ENCODE assay signal across 10 cellular contexts in the genomic region with DNA sequence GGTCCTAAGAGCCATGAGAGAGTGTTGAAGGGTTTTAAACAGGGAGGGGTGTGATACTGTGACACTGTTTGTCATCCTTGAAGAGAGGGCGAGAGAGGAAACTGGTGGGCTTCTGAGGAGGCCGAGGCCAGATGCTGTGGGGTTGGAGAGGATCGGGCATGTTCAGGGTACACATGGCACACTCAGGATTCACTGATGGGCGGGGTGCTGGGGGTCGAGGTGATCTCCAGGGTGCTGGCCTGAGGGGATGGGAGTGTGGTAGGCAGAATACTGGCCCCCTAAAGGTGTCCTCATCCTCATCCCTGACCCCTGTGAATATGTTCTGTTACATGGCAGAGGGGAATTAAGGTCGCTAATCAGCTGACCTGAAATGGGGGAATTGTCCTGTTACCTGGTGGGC. TPM values are rescaled to one million over a fixed set of nuclear protein-coding genes. Genes with fewer than 3 reads are reported as not detected.
DNase-seq lines count a peak whose midpoint lies in the region; ATAC-seq and TF ChIP-seq lines count a peak whose summit lies in the region.
"Had no signal": no experiment of that assay in that cellular context is flagged by ENCODE, and none has a peak within 500 bp of the region (broad histone marks: within the 10 kb centered on the region; RNA-seq: fewer than 3 reads in every experiment).

No MANE protein-coding gene starts in this region.

- H3K79me2 ChIP-seq in OCI-LY7 (ENCODE audit: insufficient read depth, low read depth, low read length), result peaks cover 63% of the 10 kb centered on the region
- H3K79me2 ChIP-seq in parathyroid adenoma, result peaks cover 12% of the 10 kb centered on the region

- no peaks in the 10 kb centered on the region for H3K27me3 Mint-ChIP-seq in CD8-positive, alpha-beta T cell (ENCODE audit: low read depth)
- H3K27me3 Mint-ChIP-seq in HFFc6 (ENCODE audit: insufficient read depth), result no peaks in the 10 kb centered on the region; the same call in none of the 2 replicates

- H3K4me2 ChIP-seq in OCI-LY7 (ENCODE audit: low read length) (peak overlapping the region; percentile 67), parathyroid adenoma (ENCODE audit: low read length) (no peak overlapping the region)

- no peak for ATAC-seq in CD8-positive, alpha-beta T cell

- no peaks in the 10 kb centered on the region for H3K9me2 ChIP-seq in OCI-LY7 (ENCODE audit: insufficient read depth, low read length)

- H3K36me3 Mint-ChIP-seq in CD8-positive, alpha-beta T cell, result peaks cover 56% of the 10 kb centered on the region
- H3K36me3 Mint-ChIP-seq in HFFc6 (ENCODE audit: low read depth), result no peaks in the 10 kb centered on the region

- H3K4me1 ChIP-seq in CD8-positive, alpha-beta T cell (ENCODE audit: insufficient read depth, low read length), result peaks cover 51% of the 10 kb centered on the region
- H3K4me1 ChIP-seq in OCI-LY7 (ENCODE audit: insufficient read depth, low read length, poor library complexity, severe bottlenecking), result peaks cover 76% of the 10 kb centered on the region
- H3K4me1 ChIP-seq in effector memory CD4-positive, alpha-beta T cell (ENCODE audit: control insufficient read depth, insufficient read depth, low read length, poor library complexity, severe bottlenecking), result peaks cover 14% of the 10 kb centered on the region
- H3K4me1 ChIP-seq in parathyroid adenoma, result peaks cover 4% of the 10 kb centered on the region

- H3K27ac Mint-ChIP-seq in CD8-positive, alpha-beta T cell, result peak overlapping the region; percentile 92
- H3K27ac Mint-ChIP-seq in HFFc6, result no peak overlapping the region

- no peaks in the 10 kb centered on the region for H3K9me3 ChIP-seq in CD8-positive, alpha-beta T cell (ENCODE audit: low read length)
- H3K9me3 ChIP-seq in OCI-LY7 (ENCODE audit: low read length) (no peaks in the 10 kb centered on the region), parathyroid adenoma (ENCODE audit: control insufficient read depth, low read length) (no peaks in the 10 kb centered on the region)
- H3K9me3 ChIP-seq in effector memory CD4-positive, alpha-beta T cell (ENCODE audit: control insufficient read depth, low read length), result no peaks in the 10 kb centered on the region

- H3K4me3 Mint-ChIP-seq in CD8-positive, alpha-beta T cell, result no peak overlapping the region
- no peak overlapping the region for H3K4me3 Mint-ChIP-seq in HFFc6

- no peak overlapping the region for H3K27ac ChIP-seq in CD8-positive, alpha-beta T cell (ENCODE audit: low read depth, low read length)
- H3K27ac ChIP-seq in OCI-LY7 (ENCODE audit: low read depth, low read length, poor library complexity, severe bottlenecking) (peak overlapping the region; percentile 65), parathyroid adenoma (peak overlapping the region; percentile 47)
- peak overlapping the region; percentile 22 for H3K27ac ChIP-seq in effector memory CD4-positive, alpha-beta T cell (ENCODE audit: insufficient read depth, low read length, poor library complexity, severe bottlenecking)

- CTCF ChIA-PET in CD8-positive, alpha-beta T cell (lab: Charles Lee), result interaction anchor here (1.0 to 1.5 kb wide), 2 partner anchors 11 to 34 kb away, joined by 3 to 8 read pairs; no protein-coding TSS in a partner anchor
- CTCF ChIA-PET in OCI-LY7 (lab: Charles Lee; ENCODE audit: unreplicated experiment), result interaction anchor here (1.3 kb wide), 1 partner anchor 9 kb away, joined by 5 read pairs; no protein-coding TSS in a partner anchor

- no peak overlapping the region for H3K4me3 ChIP-seq in CD8-positive, alpha-beta T cell (ENCODE audit: low read depth, low read length)
- H3K4me3 ChIP-seq in OCI-LY7 (ENCODE audit: low read depth, low read length, poor library complexity, severe bottlenecking) (peak overlapping the region; percentile 41), parathyroid adenoma (ENCODE audit: low read depth, low read length) (no peak overlapping the region)
- H3K4me3 ChIP-seq in effector memory CD4-positive, alpha-beta T cell (ENCODE audit: insufficient read depth, low read depth, low read length, poor library complexity, severe bottlenecking), result no peak overlapping the region

- no peaks in the 10 kb centered on the region for H4K20me1 ChIP-seq in OCI-LY7 (ENCODE audit: insufficient read depth, low read length)

- H3K27me3 ChIP-seq in CD8-positive, alpha-beta T cell (ENCODE audit: insufficient read depth, low read length), result no peaks in the 10 kb centered on the region
- H3K27me3 ChIP-seq in effector memory CD4-positive, alpha-beta T cell (replicated peaks; ENCODE audit: control insufficient read depth, insufficient read depth, low read length, poor library complexity, severe bottlenecking), result no peaks in the 10 kb centered on the region
- H3K27me3 ChIP-seq in parathyroid adenoma (ENCODE audit: control insufficient read depth, insufficient read depth, low read length), result no peaks in the 10 kb centered on the region

- POLR2A ChIA-PET in CD8-positive, alpha-beta T cell (lab: Charles Lee), result interaction anchor here (1.1 kb wide), 1 partner anchor 34 kb away, joined by 3 read pairs; no protein-coding TSS in a partner anchor
- POLR2A ChIA-PET in OCI-LY7 (lab: Charles Lee), result interaction anchor here (0.7 to 1.4 kb wide), 5 partner anchors 8 to 34 kb away, joined by 3 to 4 read pairs (median 4); no protein-coding TSS in a partner anchor

- BruUV-seq in OCI-LY7 (replicated peaks; lab: Mats Ljungman, UMichigan), result no TSS peak

- no peak for TF ChIP-seq CTCF in CD8-positive, alpha-beta T cell (IDR thresholded peaks at IDR 0.05)
- TF ChIP-seq CTCF in OCI-LY7 (conservative IDR thresholded peaks at IDR 0.05; ENCODE audit: low read length), result no peak
- TF ChIP-seq CTCF in parathyroid adenoma (IDR thresholded peaks at IDR 0.05), result no peak
- no peak for TF ChIP-seq CTCF in HFFc6 (IDR thresholded peaks at IDR 0.05)

- no peaks in the 10 kb centered on the region for H3K9me3 Mint-ChIP-seq in CD8-positive, alpha-beta T cell
- no peaks in the 10 kb centered on the region for H3K9me3 Mint-ChIP-seq in HFFc6

- intact Hi-C loops in CD8-positive, alpha-beta T cell (cut with DNase I, micrococcal nuclease), result no loop called here
- intact Hi-C loops in OCI-LY7 (cut with micrococcal nuclease; ENCODE audit: unreplicated experiment), result loop anchor here (5.0 to 10.0 kb wide), 3 partner anchors 177 to 995 kb away; no protein-coding TSS in a partner anchor

- peaks cover 71% of the 10 kb centered on the region for H3K4me1 Mint-ChIP-seq in CD8-positive, alpha-beta T cell (ENCODE audit: low read depth)
- peaks cover 25% of the 10 kb centered on the region for H3K4me1 Mint-ChIP-seq in HFFc6 (ENCODE audit: low read depth)

- H3K36me3 ChIP-seq in CD8-positive, alpha-beta T cell (ENCODE audit: insufficient read depth, low read length), result no peaks in the 10 kb centered on the region
- peaks cover 28% of the 10 kb centered on the region for H3K36me3 ChIP-seq in OCI-LY7 (ENCODE audit: insufficient read depth, low read length)
- no peaks in the 10 kb centered on the region for H3K36me3 ChIP-seq in effector memory CD4-positive, alpha-beta T cell (ENCODE audit: control insufficient read depth, insufficient read depth, low read length)
- H3K36me3 ChIP-seq in parathyroid adenoma (ENCODE audit: control insufficient read depth, insufficient read depth, low read length), result no peaks in the 10 kb centered on the region

- H2AFZ ChIP-seq in OCI-LY7 (ENCODE audit: low read length), result no peak overlapping the region
- H2AFZ ChIP-seq in parathyroid adenoma, result no peak overlapping the region

- H3K9ac ChIP-seq in parathyroid adenoma, result no peak overlapping the region

- no peak for DNase-seq in CD8-positive, alpha-beta T cell
- DNase-seq in OCI-LY7 (ENCODE audit: low spot score), result no peak
- no peak for DNase-seq in effector memory CD4-positive, alpha-beta T cell
- no peak for DNase-seq in putamen (ENCODE audit: low spot score)
- DNase-seq in stimulated activated naive CD4-positive, alpha-beta T cell treated with Interleukin-2 at 50 U/mL for 16 hours (lab: John Stamatoyannopoulos, UW), result no peak
- no peak for DNase-seq in DMS79 (lab: John Stamatoyannopoulos, UW)
- no peak for DNase-seq in HFFc6
- DNase-seq: retina, T1000 had no signal

RNA-seq across cellular contexts. Expression of gene TBC1D22A, which starts 7.3 kb away (rescaled TPM):
- 10 to 100 TPM; 21.8 to 27.4 TPM for total RNA-seq in CD8-positive, alpha-beta T cell
- 15.0 and 22.3 TPM in 2 replicates for total RNA-seq in OCI-LY7 (2014; rRNA removed; shearing (Covaris generic))
- total RNA-seq in OCI-LY7 (2022), result 43.2 and 43.9 TPM in 2 replicates
- total RNA-seq in HFFc6 (2021; fragmentation: NEBNext Ultra II Directional; extraction: Animal tissue kit (Norgen Biotek cat#: 25700)), result 10 to 100 TPM; 20.4 to 24.1 (median 22.2) TPM

RNA-seq across cellular contexts. Expression of gene CERK, which starts 31.7 kb away (rescaled TPM):
- total RNA-seq in CD8-positive, alpha-beta T cell, result 10 to 100 TPM; 93.5 to 95.0 TPM
- total RNA-seq in OCI-LY7 (2014; rRNA removed; shearing (Covaris generic)), result 47.9 and 48.1 TPM in 2 replicates
- 34.6 and 36.6 TPM in 2 replicates for total RNA-seq in OCI-LY7 (2022)
- 10 to 100 TPM; 49.1 to 54.8 (median 52.0) TPM for total RNA-seq in HFFc6 (2021; fragmentation: NEBNext Ultra II Directional; extraction: Animal tissue kit (Norgen Biotek cat#: 25700))
